In the genomic region with DNA sequence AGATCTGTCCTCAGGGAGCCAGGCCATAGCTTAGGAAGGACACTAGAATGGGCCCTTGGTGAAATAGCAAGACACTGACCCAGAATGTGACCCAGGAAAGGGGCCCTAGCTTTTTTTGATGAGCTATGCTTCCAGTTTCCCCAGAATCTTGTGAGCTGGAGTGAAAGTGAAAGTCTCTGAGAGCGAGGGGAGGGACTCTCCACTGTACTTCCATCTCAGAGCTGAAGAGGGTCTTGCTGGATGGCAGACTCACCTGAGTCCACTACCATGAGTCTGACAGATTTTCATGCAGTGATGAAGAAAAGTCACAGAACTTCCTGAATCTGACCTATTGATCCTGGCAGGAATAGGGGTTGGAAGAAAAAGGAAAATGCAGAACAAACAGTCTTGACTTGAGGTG, we compare ENCODE assay signal across 9 cellular contexts. TPM values are rescaled to one million over a fixed set of nuclear protein-coding genes. Genes with fewer than 3 reads are reported as not detected.
DNase-seq lines count a peak whose midpoint lies in the region; ATAC-seq and TF ChIP-seq lines count a peak whose summit lies in the region.
"Had no signal": no experiment of that assay in that cellular context is flagged by ENCODE, and none has a peak within 500 bp of the region (broad histone marks: within the 10 kb centered on the region; RNA-seq: fewer than 3 reads in every experiment).

No MANE protein-coding gene starts in this region.

- H3K27me3 Mint-ChIP-seq in activated T-helper 1 cell treated with anti-CD3 and anti-CD28 coated beads, Interleukin-12 subunit alpha, Interleukin-12 subunit beta, Interleukin-2, Interleukin-4 antibody, amounts not matched to agents 30 ng/mL and 10 ng/mL and 1 ng/mL, durations not matched to agents 14 hours and 24 hours and 36 hours (ENCODE audit: insufficient read depth), result no peaks in the 10 kb centered on the region
- H3K27me3 Mint-ChIP-seq in osteocyte (ENCODE audit: unreplicated experiment), result peaks cover 14% of the 10 kb centered on the region

- H3K9me3 ChIP-seq in A673 (ENCODE audit: low read depth, low read length, poor library complexity, severe bottlenecking), result no peaks in the 10 kb centered on the region

- CTCF ChIA-PET in HEK293T (lab: Yijun Ruan, JAX), result interaction anchor here (1.2 kb wide), 1 partner anchor 14 kb away, joined by 4 read pairs; no protein-coding TSS in a partner anchor
- CTCF ChIA-PET in A673 (lab: Charles Lee), result no interaction called here

- H3K27ac Mint-ChIP-seq in activated T-helper 1 cell treated with anti-CD3 and anti-CD28 coated beads, Interleukin-12 subunit alpha, Interleukin-12 subunit beta, Interleukin-2, Interleukin-4 antibody, amounts not matched to agents 30 ng/mL and 10 ng/mL and 1 ng/mL, durations not matched to agents 14 hours and 24 hours and 36 hours, result peak overlapping the region; percentile 87
- H3K27ac Mint-ChIP-seq in osteocyte (ENCODE audit: unreplicated experiment), result no peak overlapping the region

- no TSS peak for BruUV-seq in A673 (replicated peaks; lab: Mats Ljungman, UMichigan)

- no peaks in the 10 kb centered on the region for H3K4me1 ChIP-seq in A673 (ENCODE audit: insufficient read depth, low read length, poor library complexity, severe bottlenecking)

- H3K9me3 Mint-ChIP-seq in activated T-helper 1 cell treated with anti-CD3 and anti-CD28 coated beads, Interleukin-12 subunit alpha, Interleukin-12 subunit beta, Interleukin-2, Interleukin-4 antibody, amounts not matched to agents 30 ng/mL and 10 ng/mL and 1 ng/mL, durations not matched to agents 14 hours and 24 hours and 36 hours, result no peaks in the 10 kb centered on the region
- no peaks in the 10 kb centered on the region for H3K9me3 Mint-ChIP-seq in osteocyte (ENCODE audit: unreplicated experiment)

- POLR2A ChIA-PET in HEK293T (lab: Yijun Ruan, JAX), result no interaction called here
- POLR2A ChIA-PET in A673 (lab: Charles Lee; ENCODE audit: low non-redundant PET), result no interaction called here

- H3K36me3 Mint-ChIP-seq in activated T-helper 1 cell treated with anti-CD3 and anti-CD28 coated beads, Interleukin-12 subunit alpha, Interleukin-12 subunit beta, Interleukin-2, Interleukin-4 antibody, amounts not matched to agents 30 ng/mL and 10 ng/mL and 1 ng/mL, durations not matched to agents 14 hours and 24 hours and 36 hours (ENCODE audit: low read depth), result peaks cover 24% of the 10 kb centered on the region
- no peaks in the 10 kb centered on the region for H3K36me3 Mint-ChIP-seq in osteocyte (ENCODE audit: unreplicated experiment)

- H3K4me3 Mint-ChIP-seq in activated T-helper 1 cell treated with anti-CD3 and anti-CD28 coated beads, Interleukin-12 subunit alpha, Interleukin-12 subunit beta, Interleukin-2, Interleukin-4 antibody, amounts not matched to agents 30 ng/mL and 10 ng/mL and 1 ng/mL, durations not matched to agents 14 hours and 24 hours and 36 hours, result no peak overlapping the region
- no peak overlapping the region for H3K4me3 Mint-ChIP-seq in osteocyte (ENCODE audit: unreplicated experiment)

- TF ChIP-seq CTCF in osteocyte (IDR thresholded peaks at IDR 0.05) (no peak), A673 (conservative IDR thresholded peaks at IDR 0.05; ENCODE audit: low read depth, low read length) (no peak)

- H3K27ac ChIP-seq in A673 (ENCODE audit: low read depth, low read length, poor library complexity, severe bottlenecking), result no peak overlapping the region

- no peaks in the 10 kb centered on the region for H3K36me3 ChIP-seq in A673 (ENCODE audit: insufficient read depth, low read length, poor library complexity, severe bottlenecking)

- H3K27me3 ChIP-seq in A673 (replicated peaks; ENCODE audit: insufficient read depth, low read depth, low read length, poor library complexity), result no peaks in the 10 kb centered on the region

- no peak overlapping the region for H3K4me3 ChIP-seq in A673 (ENCODE audit: low read depth, low read length, poor library complexity, severe bottlenecking)

- peaks cover 51% of the 10 kb centered on the region for H3K4me1 Mint-ChIP-seq in activated T-helper 1 cell treated with anti-CD3 and anti-CD28 coated beads, Interleukin-12 subunit alpha, Interleukin-12 subunit beta, Interleukin-2, Interleukin-4 antibody, amounts not matched to agents 30 ng/mL and 10 ng/mL and 1 ng/mL, durations not matched to agents 14 hours and 24 hours and 36 hours (ENCODE audit: low read depth)
- no peaks in the 10 kb centered on the region for H3K4me1 Mint-ChIP-seq in osteocyte (ENCODE audit: unreplicated experiment)

- ATAC-seq in GM18508 (IDR thresholded peaks at IDR 0.05; ENCODE audit: insufficient read depth, unreplicated experiment) (peak; percentile 42), HG02852 (IDR thresholded peaks at IDR 0.05; ENCODE audit: unreplicated experiment) (peak; percentile 42)
- ATAC-seq: Panc1 had no signal

- DNase-seq in activated T-helper 1 cell treated with anti-CD3 and anti-CD28 coated beads, Interleukin-12 subunit alpha, Interleukin-12 subunit beta, Interleukin-2, Interleukin-4 antibody, amounts not matched to agents 30 ng/mL and 10 ng/mL and 1 ng/mL, durations not matched to agents 14 hours and 24 hours and 36 hours (ENCODE audit: low spot score), result peak; percentile 55
- DNase-seq in osteocyte (ENCODE audit: extremely low spot score, unreplicated experiment) (peak; percentile 19), HEK293T (ENCODE audit: extremely low spot score) (no peak), A673 (ENCODE audit: low spot score) (no peak), globus pallidus (ENCODE audit: low spot score) (no peak), SHP77 treated with DMSO at 0.1 percent for 48 hours (lab: John Stamatoyannopoulos, UW) (no peak)

- intact Hi-C loops in activated T-helper 1 cell treated with anti-CD3 and anti-CD28 coated beads, Interleukin-12 subunit alpha, Interleukin-12 subunit beta, Interleukin-2, Interleukin-4 antibody, amounts not matched to agents 30 ng/mL and 10 ng/mL and 1 ng/mL, durations not matched to agents 14 hours and 24 hours and 36 hours (cut with micrococcal nuclease), result loop anchor here (1.0 to 5.0 kb wide), 2 partner anchors 17 to 350 kb away; no protein-coding TSS in a partner anchor
- intact Hi-C loops in A673 (cut with micrococcal nuclease; ENCODE audit: unreplicated experiment), result no loop called here

TF ChIP-seq in HEK293T, 16 proteins besides CTCF, POLR2A, EP300 and RAD21:
- no peak for TF ChIP-seq FOXA1 (IDR thresholded peaks at IDR 0.05)
- TF ChIP-seq, protein P1, sequence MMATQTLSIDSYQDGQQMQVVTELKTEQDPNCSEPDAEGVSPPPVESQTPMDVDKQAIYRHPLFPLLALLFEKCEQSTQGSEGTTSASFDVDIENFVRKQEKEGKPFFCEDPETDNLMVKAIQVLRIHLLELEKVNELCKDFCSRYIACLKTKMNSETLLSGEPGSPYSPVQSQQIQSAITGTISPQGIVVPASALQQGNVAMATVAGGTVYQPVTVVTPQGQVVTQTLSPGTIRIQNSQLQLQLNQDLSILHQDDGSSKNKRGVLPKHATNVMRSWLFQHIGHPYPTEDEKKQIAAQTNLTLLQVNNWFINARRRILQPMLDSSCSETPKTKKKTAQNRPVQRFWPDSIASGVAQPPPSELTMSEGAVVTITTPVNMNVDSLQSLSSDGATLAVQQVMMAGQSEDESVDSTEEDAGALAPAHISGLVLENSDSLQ (IDR thresholded peaks at IDR 0.05), result no peak
- TF ChIP-seq SUZ12 (IDR thresholded peaks at IDR 0.05), result no peak
- no peak for TF ChIP-seq SP1 (IDR thresholded peaks at IDR 0.05)
- TF ChIP-seq HDGF (IDR thresholded peaks at IDR 0.05; ENCODE audit: borderline replicate concordance), result no peak
- no peak for TF ChIP-seq BHLHE40 (IDR thresholded peaks at IDR 0.05; ENCODE audit: borderline replicate concordance)
- no peak for TF ChIP-seq TARDBP (IDR thresholded peaks at IDR 0.05)
- no peak for TF ChIP-seq NFRKB (IDR thresholded peaks at IDR 0.05)
- TF ChIP-seq ARNT (IDR thresholded peaks at IDR 0.05), result no peak

RNA-seq across cellular contexts. Expression of a gene that starts 3.1 kb away (rescaled TPM):
- 71.6 and 74.2 TPM in 2 replicates for total RNA-seq in activated T-helper 1 cell treated with anti-CD3 and anti-CD28 coated beads, Interleukin-12 subunit alpha, Interleukin-12 subunit beta, Interleukin-2, Interleukin-4 antibody, amounts not matched to agents 30 ng/mL and 10 ng/mL and 1 ng/mL, durations not matched to agents 14 hours and 24 hours and 36 hours
- total RNA-seq in osteocyte (0.42 and 0.43 TPM in 2 replicates), A673 (2021) (5.4 and 6.2 TPM in 2 replicates)

Comparison
In these comparisons a context has a peak if more than half of its experiments do, and no peak if none do; other contexts are left out.
1. DNase-seq: peak in activated T-helper 1 cell treated with anti-CD3 and anti-CD28 coated beads, Interleukin-12 subunit alpha, Interleukin-12 subunit beta, Interleukin-2, Interleukin-4 antibody, amounts not matched to agents 30 ng/mL and 10 ng/mL and 1 ng/mL, durations not matched to agents 14 hours and 24 hours and 36 hours (single experiment) and osteocyte (single experiment); none in HEK293T (single experiment), A673 (single experiment), globus pallidus (single experiment) and SHP77 treated with DMSO at 0.1 percent for 48 hours (single experiment).
2. RNA of a gene that starts 3.1 kb away (total RNA-seq): 71.6 to 74.2 TPM in activated T-helper 1 cell treated with anti-CD3 and anti-CD28 coated beads, Interleukin-12 subunit alpha, Interleukin-12 subunit beta, Interleukin-2, Interleukin-4 antibody, amounts not matched to agents 30 ng/mL and 10 ng/mL and 1 ng/mL, durations not matched to agents 14 hours and 24 hours and 36 hours; 5.4 to 6.2 TPM in A673 and 0.42 to 0.43 TPM in osteocyte; every median in the first group is over 10 times any median in the second.